Comparison of ENCODE assay signal across 1 cellular context in genomic region chr20:63658749-63659187, GRCh38.
TF ChIP-seq lines count a peak whose summit lies in the region.

No MANE protein-coding gene starts in this region.

TF ChIP-seq in HepG2, 621 proteins besides CTCF, POLR2A, EP300 and RAD21 (continued from another document):
- TF ChIP-seq ZNF710 (CRISPR knock-in tag; IDR thresholded peaks at IDR 0.05; ENCODE audit: borderline replicate concordance) (0 out of 2 replicates have a peak, but pooled peaks have one; percentile 15), ZNF446 (CRISPR knock-in tag; IDR thresholded peaks at IDR 0.05) (0 out of 2 replicates have a peak, but pooled peaks have one; percentile 25), SMYD3 (CRISPR knock-in tag; IDR thresholded peaks at IDR 0.05) (no peak; the same call in 1 of the 2 replicates), ZNF841 (CRISPR knock-in tag; IDR thresholded peaks at IDR 0.05; ENCODE audit: borderline replicate concordance) (no peak), ZNF143 (CRISPR knock-in tag; IDR thresholded peaks at IDR 0.05) (no peak), ZFX (CRISPR knock-in tag; IDR thresholded peaks at IDR 0.05; ENCODE audit: low read depth) (no peak), NR2F2 (IDR thresholded peaks at IDR 0.05; ENCODE audit: borderline replicate concordance, low read depth) (no peak), NR2F6 (IDR thresholded peaks at IDR 0.05) (no peak), NR2F6 (CRISPR knock-in tag; IDR thresholded peaks at IDR 0.05) (no peak; the same call in 1 of the 2 replicates), ZNF264 (CRISPR knock-in tag; IDR thresholded peaks at IDR 0.05) (no peak), ZNF276 (CRISPR knock-in tag; IDR thresholded peaks at IDR 0.05; ENCODE audit: low read depth) (no peak), HNRNPUL1 (IDR thresholded peaks at IDR 0.05; ENCODE audit: low read depth, low read length) (no peak), ZNF468 (CRISPR knock-in tag; IDR thresholded peaks at IDR 0.05) (no peak), CENPBD1 (CRISPR knock-in tag; IDR thresholded peaks at IDR 0.05; ENCODE audit: borderline replicate concordance, low read depth) (no peak), NFKBIZ (CRISPR knock-in tag; IDR thresholded peaks at IDR 0.05) (no peak), HNF4A (CRISPR knock-in tag; IDR thresholded peaks at IDR 0.05) (no peak), ZNF883 (CRISPR knock-in tag; IDR thresholded peaks at IDR 0.05; ENCODE audit: not compliant biosample characterization) (no peak), ZNF530 (CRISPR knock-in tag; IDR thresholded peaks at IDR 0.05; ENCODE audit: low read depth) (0 out of 2 replicates have a peak, but pooled peaks have one; percentile 12), ZNF83 (CRISPR knock-in tag; IDR thresholded peaks at IDR 0.05; ENCODE audit: borderline replicate concordance) (peak; percentile 44; the same call in 1 of the 2 replicates), MXI1 (IDR thresholded peaks at IDR 0.05; ENCODE audit: borderline replicate concordance, low read depth, low read length) (no peak), SIX1 (CRISPR knock-in tag; IDR thresholded peaks at IDR 0.05; ENCODE audit: borderline replicate concordance) (no peak), ZNF790 (CRISPR knock-in tag; IDR thresholded peaks at IDR 0.05; ENCODE audit: borderline replicate concordance) (no peak), CAMTA2 (CRISPR knock-in tag; IDR thresholded peaks at IDR 0.05; ENCODE audit: borderline replicate concordance) (no peak; the same call in 1 of the 2 replicates), KLF12 (CRISPR knock-in tag; IDR thresholded peaks at IDR 0.05; ENCODE audit: borderline replicate concordance) (no peak), ELF3 (CRISPR knock-in tag; IDR thresholded peaks at IDR 0.05) (0 out of 2 replicates have a peak, but pooled peaks have one; percentile 5), CBX2 (IDR thresholded peaks at IDR 0.05; ENCODE audit: low read depth, low read length) (no peak), CBX2 (CRISPR knock-in tag; IDR thresholded peaks at IDR 0.05; ENCODE audit: low read depth) (no peak)
- TF ChIP-seq, protein P1, sequence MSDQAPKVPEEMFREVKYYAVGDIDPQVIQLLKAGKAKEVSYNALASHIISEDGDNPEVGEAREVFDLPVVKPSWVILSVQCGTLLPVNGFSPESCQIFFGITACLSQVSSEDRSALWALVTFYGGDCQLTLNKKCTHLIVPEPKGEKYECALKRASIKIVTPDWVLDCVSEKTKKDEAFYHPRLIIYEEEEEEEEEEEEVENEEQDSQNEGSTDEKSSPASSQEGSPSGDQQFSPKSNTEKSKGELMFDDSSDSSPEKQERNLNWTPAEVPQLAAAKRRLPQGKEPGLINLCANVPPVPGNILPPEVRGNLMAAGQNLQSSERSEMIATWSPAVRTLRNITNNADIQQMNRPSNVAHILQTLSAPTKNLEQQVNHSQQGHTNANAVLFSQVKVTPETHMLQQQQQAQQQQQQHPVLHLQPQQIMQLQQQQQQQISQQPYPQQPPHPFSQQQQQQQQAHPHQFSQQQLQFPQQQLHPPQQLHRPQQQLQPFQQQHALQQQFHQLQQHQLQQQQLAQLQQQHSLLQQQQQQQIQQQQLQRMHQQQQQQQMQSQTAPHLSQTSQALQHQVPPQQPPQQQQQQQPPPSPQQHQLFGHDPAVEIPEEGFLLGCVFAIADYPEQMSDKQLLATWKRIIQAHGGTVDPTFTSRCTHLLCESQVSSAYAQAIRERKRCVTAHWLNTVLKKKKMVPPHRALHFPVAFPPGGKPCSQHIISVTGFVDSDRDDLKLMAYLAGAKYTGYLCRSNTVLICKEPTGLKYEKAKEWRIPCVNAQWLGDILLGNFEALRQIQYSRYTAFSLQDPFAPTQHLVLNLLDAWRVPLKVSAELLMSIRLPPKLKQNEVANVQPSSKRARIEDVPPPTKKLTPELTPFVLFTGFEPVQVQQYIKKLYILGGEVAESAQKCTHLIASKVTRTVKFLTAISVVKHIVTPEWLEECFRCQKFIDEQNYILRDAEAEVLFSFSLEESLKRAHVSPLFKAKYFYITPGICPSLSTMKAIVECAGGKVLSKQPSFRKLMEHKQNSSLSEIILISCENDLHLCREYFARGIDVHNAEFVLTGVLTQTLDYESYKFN (CRISPR knock-in tag; conservative IDR thresholded peaks at IDR 0.05), result no peak; the same call in 1 of the 2 replicates
- TF ChIP-seq, protein P2, sequence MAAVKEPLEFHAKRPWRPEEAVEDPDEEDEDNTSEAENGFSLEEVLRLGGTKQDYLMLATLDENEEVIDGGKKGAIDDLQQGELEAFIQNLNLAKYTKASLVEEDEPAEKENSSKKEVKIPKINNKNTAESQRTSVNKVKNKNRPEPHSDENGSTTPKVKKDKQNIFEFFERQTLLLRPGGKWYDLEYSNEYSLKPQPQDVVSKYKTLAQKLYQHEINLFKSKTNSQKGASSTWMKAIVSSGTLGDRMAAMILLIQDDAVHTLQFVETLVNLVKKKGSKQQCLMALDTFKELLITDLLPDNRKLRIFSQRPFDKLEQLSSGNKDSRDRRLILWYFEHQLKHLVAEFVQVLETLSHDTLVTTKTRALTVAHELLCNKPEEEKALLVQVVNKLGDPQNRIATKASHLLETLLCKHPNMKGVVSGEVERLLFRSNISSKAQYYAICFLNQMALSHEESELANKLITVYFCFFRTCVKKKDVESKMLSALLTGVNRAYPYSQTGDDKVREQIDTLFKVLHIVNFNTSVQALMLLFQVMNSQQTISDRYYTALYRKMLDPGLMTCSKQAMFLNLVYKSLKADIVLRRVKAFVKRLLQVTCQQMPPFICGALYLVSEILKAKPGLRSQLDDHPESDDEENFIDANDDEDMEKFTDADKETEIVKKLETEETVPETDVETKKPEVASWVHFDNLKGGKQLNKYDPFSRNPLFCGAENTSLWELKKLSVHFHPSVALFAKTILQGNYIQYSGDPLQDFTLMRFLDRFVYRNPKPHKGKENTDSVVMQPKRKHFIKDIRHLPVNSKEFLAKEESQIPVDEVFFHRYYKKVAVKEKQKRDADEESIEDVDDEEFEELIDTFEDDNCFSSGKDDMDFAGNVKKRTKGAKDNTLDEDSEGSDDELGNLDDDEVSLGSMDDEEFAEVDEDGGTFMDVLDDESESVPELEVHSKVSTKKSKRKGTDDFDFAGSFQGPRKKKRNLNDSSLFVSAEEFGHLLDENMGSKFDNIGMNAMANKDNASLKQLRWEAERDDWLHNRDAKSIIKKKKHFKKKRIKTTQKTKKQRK (IDR thresholded peaks at IDR 0.05; ENCODE audit: low read length), result no peak
- TF ChIP-seq, protein P3, sequence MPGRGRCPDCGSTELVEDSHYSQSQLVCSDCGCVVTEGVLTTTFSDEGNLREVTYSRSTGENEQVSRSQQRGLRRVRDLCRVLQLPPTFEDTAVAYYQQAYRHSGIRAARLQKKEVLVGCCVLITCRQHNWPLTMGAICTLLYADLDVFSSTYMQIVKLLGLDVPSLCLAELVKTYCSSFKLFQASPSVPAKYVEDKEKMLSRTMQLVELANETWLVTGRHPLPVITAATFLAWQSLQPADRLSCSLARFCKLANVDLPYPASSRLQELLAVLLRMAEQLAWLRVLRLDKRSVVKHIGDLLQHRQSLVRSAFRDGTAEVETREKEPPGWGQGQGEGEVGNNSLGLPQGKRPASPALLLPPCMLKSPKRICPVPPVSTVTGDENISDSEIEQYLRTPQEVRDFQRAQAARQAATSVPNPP (CRISPR knock-in tag; IDR thresholded peaks at IDR 0.05), result no peak
- TF ChIP-seq, protein P4, sequence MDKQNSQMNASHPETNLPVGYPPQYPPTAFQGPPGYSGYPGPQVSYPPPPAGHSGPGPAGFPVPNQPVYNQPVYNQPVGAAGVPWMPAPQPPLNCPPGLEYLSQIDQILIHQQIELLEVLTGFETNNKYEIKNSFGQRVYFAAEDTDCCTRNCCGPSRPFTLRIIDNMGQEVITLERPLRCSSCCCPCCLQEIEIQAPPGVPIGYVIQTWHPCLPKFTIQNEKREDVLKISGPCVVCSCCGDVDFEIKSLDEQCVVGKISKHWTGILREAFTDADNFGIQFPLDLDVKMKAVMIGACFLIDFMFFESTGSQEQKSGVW (CRISPR knock-in tag; IDR thresholded peaks at IDR 0.05; ENCODE audit: borderline replicate concordance), result no peak
- TF ChIP-seq, protein P5, sequence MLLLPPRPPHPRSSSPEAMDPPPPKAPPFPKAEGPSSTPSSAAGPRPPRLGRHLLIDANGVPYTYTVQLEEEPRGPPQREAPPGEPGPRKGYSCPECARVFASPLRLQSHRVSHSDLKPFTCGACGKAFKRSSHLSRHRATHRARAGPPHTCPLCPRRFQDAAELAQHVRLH (CRISPR knock-in tag; IDR thresholded peaks at IDR 0.05; ENCODE audit: borderline replicate concordance, low read depth), result no peak
- TF ChIP-seq, protein P6, sequence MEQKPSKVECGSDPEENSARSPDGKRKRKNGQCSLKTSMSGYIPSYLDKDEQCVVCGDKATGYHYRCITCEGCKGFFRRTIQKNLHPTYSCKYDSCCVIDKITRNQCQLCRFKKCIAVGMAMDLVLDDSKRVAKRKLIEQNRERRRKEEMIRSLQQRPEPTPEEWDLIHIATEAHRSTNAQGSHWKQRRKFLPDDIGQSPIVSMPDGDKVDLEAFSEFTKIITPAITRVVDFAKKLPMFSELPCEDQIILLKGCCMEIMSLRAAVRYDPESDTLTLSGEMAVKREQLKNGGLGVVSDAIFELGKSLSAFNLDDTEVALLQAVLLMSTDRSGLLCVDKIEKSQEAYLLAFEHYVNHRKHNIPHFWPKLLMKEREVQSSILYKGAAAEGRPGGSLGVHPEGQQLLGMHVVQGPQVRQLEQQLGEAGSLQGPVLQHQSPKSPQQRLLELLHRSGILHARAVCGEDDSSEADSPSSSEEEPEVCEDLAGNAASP (CRISPR knock-in tag; IDR thresholded peaks at IDR 0.05; ENCODE audit: borderline replicate concordance), result no peak
